ENCODE assay signal across 8 cellular contexts in the genomic region with DNA sequence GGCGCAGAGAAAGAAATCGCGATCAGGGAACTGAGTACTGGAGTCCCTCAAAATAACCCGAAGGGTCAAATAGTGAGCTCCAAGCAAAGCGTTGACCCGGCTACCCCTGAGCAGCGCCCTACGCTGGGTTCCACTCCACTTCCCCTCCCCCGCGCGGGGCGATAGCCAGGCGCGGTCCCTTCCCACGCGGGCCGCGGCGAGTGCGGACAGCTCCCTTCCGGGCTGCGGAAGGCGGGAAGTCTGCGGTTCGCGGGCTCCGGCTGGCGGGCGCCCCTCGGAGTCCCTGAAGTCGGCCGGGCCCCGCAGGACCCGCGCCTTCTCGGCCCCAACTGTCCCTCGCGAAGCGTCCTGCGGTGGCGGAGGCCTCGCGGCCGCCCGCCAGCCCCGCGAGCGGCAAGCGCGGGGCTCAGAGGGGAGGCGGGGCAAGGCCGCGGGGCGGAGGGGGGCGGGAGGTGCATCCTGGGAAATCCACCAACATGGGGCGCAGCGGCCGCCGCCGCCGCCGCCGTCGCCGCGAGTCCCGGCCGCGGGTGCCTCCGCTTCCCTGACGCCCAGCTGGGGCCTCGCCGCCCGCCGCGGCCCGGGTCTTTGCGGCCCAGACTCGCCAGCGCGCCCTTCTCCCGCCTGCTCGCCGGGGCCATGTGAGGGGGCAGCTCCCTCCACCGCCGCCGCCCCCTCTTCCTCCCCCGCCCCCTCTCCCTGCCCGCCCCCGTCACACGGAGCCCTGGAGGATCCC. TPM values are rescaled to one million over a fixed set of nuclear protein-coding genes. Genes with fewer than 3 reads are reported as not detected.
A peak's percentile ranks its signal among the peaks of the same experiment; 100 is the strongest.
DNase-seq lines count a peak whose midpoint lies in the region; ATAC-seq and TF ChIP-seq lines count a peak whose summit lies in the region.

A gene (plus strand): TSS at position 457 of the 736 bp plus-strand sequence. CDS start 315 bp downstream, outside the sequence.

- peak in 2 of 4 donors; percentile 64 to 83 for TF ChIP-seq POLR2A in esophagus squamous epithelium (IDR thresholded peaks at IDR 0.05)

- peak within 1 kb of the TSS; percentile 67 to 99 (median 90) for H3K27ac Mint-ChIP-seq in CD8-positive, alpha-beta memory T cell

- peak within 1 kb of the TSS; percentile 85 to 97 (median 94) for H3K4me3 Mint-ChIP-seq in CD8-positive, alpha-beta memory T cell
- peak within 1 kb of the TSS; percentile 95 for H3K4me3 Mint-ChIP-seq in activated T-cell treated with anti-CD3 and anti-CD28 coated beads, Interleukin-2, amount 50 U/mL, for 4 hours

- TF ChIP-seq CTCF in PC-3 (conservative IDR thresholded peaks at IDR 0.05; ENCODE audit: low read depth, low read length): no peak
- TF ChIP-seq CTCF in esophagus squamous epithelium (IDR thresholded peaks at IDR 0.05): peak in 1 of 6 experiments; percentile 9

- peak; percentile 54 to 76 (median 65) for DNase-seq in CD8-positive, alpha-beta memory T cell
- DNase-seq in PC-3 (peak; percentile 56), esophagus squamous epithelium (lab: John Stamatoyannopoulos, UW) (no peak), myocyte (ENCODE audit: low read depth) (peak; percentile 66)
- DNase-seq in activated T-cell treated with anti-CD3 and anti-CD28 coated beads, Interleukin-2, amount 50 U/mL, for 4 hours: peak; percentile 66
- peak; percentile 41 to 69 for DNase-seq in stimulated activated CD8-positive, alpha-beta memory T cell treated with anti-CD3 and anti-CD28 coated beads, Interleukin-7, amount 100 ng/mL, for 4 hours (ENCODE audit: low read depth in 2 of 2)

- H3K4me1 Mint-ChIP-seq in CD8-positive, alpha-beta memory T cell: peaks cover 21 to 34% (median 33%) of the 10 kb centered on the region in 3 donors
- H3K4me1 Mint-ChIP-seq in activated T-cell treated with anti-CD3 and anti-CD28 coated beads, Interleukin-2, amount 50 U/mL, for 4 hours (ENCODE audit: low read depth): peaks cover 29% of the 10 kb centered on the region

- H4K20me1 ChIP-seq in PC-3 (ENCODE audit: low read length): 0 out of 2 replicates have a peak, but pooled peaks cover 6% of the 10 kb centered on the region

- POLR2A ChIA-PET in CD8-positive, alpha-beta memory T cell (lab: Charles Lee): interaction anchor here (1.0 kb wide), 1 partner anchor 882 kb away, joined by 3 read pairs; a partner anchor contains a TSS
- POLR2A ChIA-PET in PC-3 (lab: Charles Lee; ENCODE audit: unreplicated experiment): interaction anchor here (0.6 kb wide), 1 partner anchor 164 kb away, joined by 3 read pairs; no protein-coding TSS in a partner anchor

- H3K79me2 ChIP-seq in PC-3 (ENCODE audit: low read length): peaks cover 55% of the 10 kb centered on the region

- H3K27ac ChIP-seq in CD8-positive, alpha-beta memory T cell (ENCODE audit: low read depth, low read length): peak within 1 kb of the TSS; percentile 73
- H3K27ac ChIP-seq in PC-3 (ENCODE audit: low read length): peak within 1 kb of the TSS; percentile 72
- H3K27ac ChIP-seq in esophagus squamous epithelium: peak within 1 kb of the TSS; percentile 91 to 96 (median 94)

- intact Hi-C loops in PC-3 (cut with micrococcal nuclease): loop anchor here (5.0 to 10.0 kb wide), 2 partner anchors 172 to 180 kb away; no protein-coding TSS in a partner anchor
- intact Hi-C loops in esophagus squamous epithelium (cut with DNase I): no loop called here

- peak within 1 kb of the TSS; percentile 98 for H3K9ac ChIP-seq in PC-3 (ENCODE audit: low read length)

- no peaks in the 10 kb centered on the region for H3K9me3 ChIP-seq in CD8-positive, alpha-beta memory T cell (ENCODE audit: low read length)
- H3K9me3 ChIP-seq in PC-3 (ENCODE audit: low read length) (no peaks in the 10 kb centered on the region), esophagus squamous epithelium (no peaks in the 10 kb centered on the region)

- H3K36me3 Mint-ChIP-seq in CD8-positive, alpha-beta memory T cell: peaks cover 0 to 8% (median 0%) of the 10 kb centered on the region in 3 donors
- no peaks in the 10 kb centered on the region for H3K36me3 Mint-ChIP-seq in activated T-cell treated with anti-CD3 and anti-CD28 coated beads, Interleukin-2, amount 50 U/mL, for 4 hours (ENCODE audit: insufficient read depth)

- H2AFZ ChIP-seq in PC-3 (ENCODE audit: low read length): peak within 1 kb of the TSS; percentile 88

- peaks cover 15% of the 10 kb centered on the region for H3K4me1 ChIP-seq in CD8-positive, alpha-beta memory T cell (ENCODE audit: insufficient read depth, low read length)
- H3K4me1 ChIP-seq in PC-3 (ENCODE audit: insufficient read depth, low read length) (peaks cover 28% of the 10 kb centered on the region), esophagus squamous epithelium (peaks cover 3 to 41% (median 24%) of the 10 kb centered on the region in 3 donors)

- H3K4me3 ChIP-seq in CD8-positive, alpha-beta memory T cell (ENCODE audit: low read length): peak within 1 kb of the TSS; percentile 75
- peak within 1 kb of the TSS; percentile 82 for H3K4me3 ChIP-seq in PC-3 (ENCODE audit: low read length)
- H3K4me3 ChIP-seq in esophagus squamous epithelium: peak within 1 kb of the TSS; percentile 71 to 97 (median 89)

- H3K9me2 ChIP-seq in PC-3 (replicated peaks; ENCODE audit: low read length): no peaks in the 10 kb centered on the region

- peak within 1 kb of the TSS; percentile 94 for H3K4me2 ChIP-seq in PC-3 (ENCODE audit: low read length)

- peak; percentile 58 for ATAC-seq in GM19438 (IDR thresholded peaks at IDR 0.05; ENCODE audit: low read depth, unreplicated experiment)
- peak; percentile 63 for ATAC-seq in HG03571 (IDR thresholded peaks at IDR 0.05; ENCODE audit: unreplicated experiment)
- ATAC-seq in PC-3: peak; percentile 54
- ATAC-seq in activated T-cell treated with anti-CD3 and anti-CD28 coated beads, Interleukin-2, amount 50 U/mL, for 4 hours: peak; percentile 76 to 81

- WGBS in esophagus squamous epithelium, 2 donors: 0% methylated on average over 3 to 15 of the region's 91 CpGs

- H3K27me3 ChIP-seq in CD8-positive, alpha-beta memory T cell (ENCODE audit: insufficient read depth, low read length, poor library complexity, severe bottlenecking): no peaks in the 10 kb centered on the region
- H3K27me3 ChIP-seq in PC-3 (ENCODE audit: low read length) (no peaks in the 10 kb centered on the region), esophagus squamous epithelium (no peaks in the 10 kb centered on the region)

- no peaks in the 10 kb centered on the region for H3F3A ChIP-seq in PC-3 (ENCODE audit: low read length, unreplicated experiment)

- peaks cover 0 to 4% of the 10 kb centered on the region in 2 donors for H3K27me3 Mint-ChIP-seq in CD8-positive, alpha-beta memory T cell
- no peaks in the 10 kb centered on the region for H3K27me3 Mint-ChIP-seq in activated T-cell treated with anti-CD3 and anti-CD28 coated beads, Interleukin-2, amount 50 U/mL, for 4 hours (ENCODE audit: low read depth)

- CTCF ChIA-PET in CD8-positive, alpha-beta memory T cell (lab: Charles Lee): interaction anchor here (0.9 to 2.2 kb wide), 5 partner anchors 9 to 268 kb away, joined by 3 to 9 read pairs (median 4); no protein-coding TSS in a partner anchor
- CTCF ChIA-PET in PC-3 (lab: Charles Lee): interaction anchor here (1.0 kb wide), 1 partner anchor 92 kb away, joined by 3 read pairs; no protein-coding TSS in a partner anchor

- no peaks in the 10 kb centered on the region for H3K9me3 Mint-ChIP-seq in CD8-positive, alpha-beta memory T cell
- no peaks in the 10 kb centered on the region for H3K9me3 Mint-ChIP-seq in activated T-cell treated with anti-CD3 and anti-CD28 coated beads, Interleukin-2, amount 50 U/mL, for 4 hours

- no peaks in the 10 kb centered on the region for H3K36me3 ChIP-seq in CD8-positive, alpha-beta memory T cell (ENCODE audit: insufficient read depth, low read length)
- H3K36me3 ChIP-seq in PC-3 (ENCODE audit: low read depth, low read length): no peaks in the 10 kb centered on the region
- no peaks in the 10 kb centered on the region for H3K36me3 ChIP-seq in esophagus squamous epithelium

- BruUV-seq in PC-3 (replicated peaks; lab: Mats Ljungman, UMichigan): no TSS peak

RNA-seq across cellular contexts. Expression of the gene that starts here (rescaled TPM):
- 10 to 100 TPM; 10.6 to 12.3 TPM for total RNA-seq in CD8-positive, alpha-beta memory T cell
- polyA plus RNA-seq in CD8-positive, alpha-beta memory T cell: 0.93 TPM
- total RNA-seq in PC-3 (2014; rRNA removed): 19.4 and 29.8 TPM in 2 replicates
- 10 to 100 TPM in 1 of 3 donors, 1 to 10 TPM in 2; 9.0 to 10.4 (median 9.2) TPM for total RNA-seq in activated T-cell treated with anti-CD3 and anti-CD28 coated beads, Interleukin-2, amount 50 U/mL, for 4 hours
- 10 to 100 TPM; 26.7 to 43.5 (median 33.3) TPM for total RNA-seq in esophagus squamous epithelium
- total RNA-seq in myocyte: 17.5 and 19.2 TPM in 2 replicates
- polyA plus RNA-seq in myocyte (2012): 7.1 TPM
